Comparison of ENCODE assay signal across 9 cellular contexts in genomic region chr2:1653137-1653789, GRCh38.
DNase-seq lines count a peak whose midpoint lies in the region; ATAC-seq and TF ChIP-seq lines count a peak whose summit lies in the region.
"Had no signal": no experiment of that assay in that cellular context is flagged by ENCODE, and none has a peak within 500 bp of the region (broad histone marks: within the 10 kb centered on the region; RNA-seq: fewer than 3 reads in every experiment).

No MANE protein-coding gene starts in this region.

- H3K9me3 ChIP-seq in sigmoid colon: no peaks in the 10 kb centered on the region

- H3K4me3 ChIP-seq in astrocyte of the spinal cord (ENCODE audit: low read depth, low read length): no peak overlapping the region
- peak overlapping the region in 1 of 4 donors; percentile 3 for H3K4me3 ChIP-seq in sigmoid colon

- TF ChIP-seq CTCF in astrocyte of the spinal cord (IDR thresholded peaks at IDR 0.05; ENCODE audit: low read depth, low read length) (no peak), sigmoid colon (IDR thresholded peaks at IDR 0.05) (no peak)

- H3K27me3 ChIP-seq in sigmoid colon: no peaks in the 10 kb centered on the region

- H3K36me3 ChIP-seq in sigmoid colon: peaks cover 11 to 23% (median 16%) of the 10 kb centered on the region in 4 donors

- in situ Hi-C loops in astrocyte of the spinal cord (cut with HindIII; ENCODE audit: low sequenced_read_pairs): no loop called here

- peaks cover 0 to 60% (median 50%) of the 10 kb centered on the region in 4 donors for H3K4me1 ChIP-seq in sigmoid colon

- 82 to 89% methylated on average over 20 of the region's 20 CpGs for WGBS in sigmoid colon, 2 donors

- no peak for TF ChIP-seq POLR2A in sigmoid colon (IDR thresholded peaks at IDR 0.05)

- ATAC-seq in left ventricle myocardium superior (peak; percentile 77), HG02678 (IDR thresholded peaks at IDR 0.05; ENCODE audit: unreplicated experiment) (no peak), GM21825 (IDR thresholded peaks at IDR 0.05; ENCODE audit: unreplicated experiment) (no peak)
- ATAC-seq: T-cell had no signal

- intact Hi-C loops in left ventricle myocardium superior (cut with micrococcal nuclease) (no loop called here), sigmoid colon (cut with DNase I) (loop anchor here (2.0 to 5.0 kb wide), 4 partner anchors 22 to 164 kb away; partner anchors contain the start of gene PXDN)

- peak in 2 of 4 donors; percentile 65 to 67 for TF ChIP-seq EP300 in sigmoid colon (IDR thresholded peaks at IDR 0.05)

- DNase-seq in GM04503 (ENCODE audit: low read depth) (peak; percentile 95), astrocyte of the spinal cord (ENCODE audit: low read depth, low spot score) (peak; percentile 97), left ventricle myocardium superior (peak; percentile 68), sigmoid colon (peak; percentile 95), HuH-7.5 (ENCODE audit: low spot score) (no peak)
- no peak for DNase-seq in central memory CD4-positive, alpha-beta T cell
- DNase-seq: T-cell had no signal

- peak overlapping the region; percentile 80 to 90 (median 86) for H3K27ac ChIP-seq in sigmoid colon

Comparison
In these comparisons a context has a peak if more than half of its experiments do, and no peak if none do; other contexts are left out.
1. DNase-seq: peak in GM04503 (single experiment), astrocyte of the spinal cord (single experiment), left ventricle myocardium superior (single experiment) and sigmoid colon (single experiment); none in central memory CD4-positive, alpha-beta T cell (single experiment) and HuH-7.5 (single experiment).